In the genomic region with DNA sequence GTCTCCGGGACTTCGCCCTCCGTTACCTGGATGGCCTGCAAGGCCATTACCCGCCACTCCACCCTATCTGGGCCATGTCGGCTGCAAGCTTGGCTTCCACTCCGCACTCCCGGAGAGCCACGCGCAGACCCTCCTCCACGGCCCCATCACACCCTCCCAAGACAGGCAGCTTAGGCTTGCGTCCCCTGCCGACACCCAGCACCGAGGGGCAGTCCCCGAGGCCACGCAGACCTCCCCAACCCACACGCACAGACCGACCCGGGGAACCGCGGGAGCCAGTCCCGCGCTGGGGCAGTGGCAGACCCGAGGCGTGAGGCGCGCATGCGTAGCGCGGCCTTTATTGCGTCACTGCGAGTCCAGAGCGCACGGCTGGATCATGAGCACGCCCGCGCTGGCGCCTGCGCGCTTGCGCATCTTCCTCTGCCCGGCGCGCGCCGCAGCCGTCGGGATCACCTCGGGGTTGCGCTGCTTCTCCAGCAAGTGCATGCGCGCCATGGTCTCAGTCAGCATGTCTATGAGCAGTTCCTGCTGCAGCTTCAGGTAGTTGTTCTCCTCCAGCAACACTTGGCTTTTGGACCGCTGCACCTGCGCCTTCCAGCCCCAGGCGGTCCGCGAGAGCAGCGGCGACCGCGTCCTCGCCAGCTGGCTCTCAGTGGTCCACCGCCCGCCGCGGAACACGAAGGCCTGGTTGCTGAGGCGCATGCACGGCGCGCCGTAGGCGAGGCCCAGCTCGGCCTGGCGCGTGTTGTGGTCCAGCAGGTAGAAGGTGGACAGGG, we compare ENCODE assay signal across 8 cellular contexts. TPM values are rescaled to one million over a fixed set of nuclear protein-coding genes. Genes with fewer than 3 reads are reported as not detected.
DNase-seq lines count a peak whose midpoint lies in the region; ATAC-seq and TF ChIP-seq lines count a peak whose summit lies in the region.

No MANE protein-coding gene starts in this region.

- intact Hi-C loops in cardiac septum (cut with DNase I) = loop anchor here (1.0 kb wide), 1 partner anchor 20 kb away; the partner anchor contains the start of gene CANX
- intact Hi-C loops in tibial artery (cut with DNase I; ENCODE audit: low total_unique reads) = loop anchor here (10.0 kb wide), 1 partner anchor 54 kb away; the partner anchor contains the start of gene HNRNPH1

- H3K36me3 Mint-ChIP-seq in activated naive CD8-positive, alpha-beta T cell treated with anti-CD3 and anti-CD28 coated beads, Interleukin-2, amount 50 U/mL, for 24 hours (ENCODE audit: low read depth) = peaks cover 18% of the 10 kb centered on the region

- peak overlapping the region; percentile 94 for H3K9ac ChIP-seq in SU-DHL-6 (ENCODE audit: low read length)
- H3K9ac ChIP-seq in parathyroid adenoma = peak overlapping the region; percentile 89

- peaks cover 7% of the 10 kb centered on the region; the same call in 1 of the 2 replicates for H3F3A ChIP-seq in SU-DHL-6 (ENCODE audit: insufficient read depth)

- DNase-seq in NCI-H1105 treated with DMSO at 0.1 percent for 48 hours (lab: John Stamatoyannopoulos, UW) = peak; percentile 82
- peak; percentile 96 for DNase-seq in activated naive CD8-positive, alpha-beta T cell treated with anti-CD3 and anti-CD28 coated beads, Interleukin-2, amount 50 U/mL, for 24 hours
- peak; percentile 98 for DNase-seq in cardiac septum (ENCODE audit: low spot score)
- DNase-seq in tibial artery = peak; percentile 93 to 96

- H2AFZ ChIP-seq in SU-DHL-6 (ENCODE audit: low read depth, low read length, severe bottlenecking) (peak overlapping the region; percentile 80), parathyroid adenoma (peak overlapping the region; percentile 91)

- H3K27ac Mint-ChIP-seq in activated naive CD8-positive, alpha-beta T cell treated with anti-CD3 and anti-CD28 coated beads, Interleukin-2, amount 50 U/mL, for 24 hours = peak overlapping the region; percentile 99

- no peaks in the 10 kb centered on the region for H3K9me2 ChIP-seq in SU-DHL-6 (replicated peaks; ENCODE audit: insufficient read depth, low read length)

- H3K4me1 ChIP-seq in parathyroid adenoma (peaks cover 10% of the 10 kb centered on the region), tibial artery (peaks cover 0 to 23% (median 15%) of the 10 kb centered on the region in 4 donors)

- no peaks in the 10 kb centered on the region for H3K9me3 Mint-ChIP-seq in activated naive CD8-positive, alpha-beta T cell treated with anti-CD3 and anti-CD28 coated beads, Interleukin-2, amount 50 U/mL, for 24 hours

- H3K4me1 Mint-ChIP-seq in activated naive CD8-positive, alpha-beta T cell treated with anti-CD3 and anti-CD28 coated beads, Interleukin-2, amount 50 U/mL, for 24 hours = peaks cover 32% of the 10 kb centered on the region

- H4K20me1 ChIP-seq in SU-DHL-6 (ENCODE audit: low read depth, low read length) = no peaks in the 10 kb centered on the region

- H3K4me2 ChIP-seq in SU-DHL-6 (ENCODE audit: low read depth, low read length, poor library complexity, severe bottlenecking) = peak overlapping the region; percentile 56
- H3K4me2 ChIP-seq in parathyroid adenoma (ENCODE audit: low read length) = peak overlapping the region; percentile 100

- peak overlapping the region; percentile 99 for H3K4me3 Mint-ChIP-seq in activated naive CD8-positive, alpha-beta T cell treated with anti-CD3 and anti-CD28 coated beads, Interleukin-2, amount 50 U/mL, for 24 hours

- H3K36me3 ChIP-seq in SU-DHL-6 (ENCODE audit: low read length) = no peaks in the 10 kb centered on the region
- H3K36me3 ChIP-seq in parathyroid adenoma (ENCODE audit: control insufficient read depth, insufficient read depth, low read length) = no peaks in the 10 kb centered on the region
- H3K36me3 ChIP-seq in tibial artery = no peaks in the 10 kb centered on the region

- peak; percentile 92 for ATAC-seq in HG02759 (IDR thresholded peaks at IDR 0.05; ENCODE audit: unreplicated experiment)
- ATAC-seq in activated naive CD8-positive, alpha-beta T cell treated with anti-CD3 and anti-CD28 coated beads, Interleukin-2, amount 50 U/mL, for 24 hours = peak; percentile 92

- H3K27me3 ChIP-seq in SU-DHL-6 (ENCODE audit: low read length) (no peaks in the 10 kb centered on the region), parathyroid adenoma (ENCODE audit: control insufficient read depth, insufficient read depth, low read length) (no peaks in the 10 kb centered on the region), tibial artery (no peaks in the 10 kb centered on the region)

- peak overlapping the region; percentile 72 for H3K27ac ChIP-seq in SU-DHL-6 (ENCODE audit: low read depth, low read length)
- peak overlapping the region; percentile 62 for H3K27ac ChIP-seq in parathyroid adenoma
- peak overlapping the region; percentile 83 to 88 for H3K27ac ChIP-seq in tibial artery

- H3K4me3 ChIP-seq in GM12875 (ENCODE audit: low read depth, low read length) (peak overlapping the region; percentile 88), SU-DHL-6 (ENCODE audit: insufficient read depth, low read length, poor library complexity, severe bottlenecking) (peak overlapping the region; percentile 86), parathyroid adenoma (ENCODE audit: low read depth, low read length) (peak overlapping the region; percentile 95), tibial artery (peak overlapping the region; percentile 68 to 71)

- 0 out of 2 replicates have a peak, but pooled peaks have one; percentile 4 for TF ChIP-seq CTCF in GM12875 (IDR thresholded peaks at IDR 0.05; ENCODE audit: borderline replicate concordance, insufficient read depth, low read depth, low read length)
- no peak for TF ChIP-seq CTCF in SU-DHL-6 (IDR thresholded peaks at IDR 0.05; ENCODE audit: insufficient read depth, low read length, poor library complexity, severe bottlenecking)
- no peak for TF ChIP-seq CTCF in parathyroid adenoma (IDR thresholded peaks at IDR 0.05)
- TF ChIP-seq CTCF in tibial artery (IDR thresholded peaks at IDR 0.05) = no peak

- H3K79me2 ChIP-seq in SU-DHL-6 (ENCODE audit: insufficient read depth, low read length) (peaks cover 9% of the 10 kb centered on the region), parathyroid adenoma (no peaks in the 10 kb centered on the region)

- H3K27me3 Mint-ChIP-seq in activated naive CD8-positive, alpha-beta T cell treated with anti-CD3 and anti-CD28 coated beads, Interleukin-2, amount 50 U/mL, for 24 hours = no peaks in the 10 kb centered on the region

- H3K9me3 ChIP-seq in SU-DHL-6 (ENCODE audit: insufficient read depth, low read length) = no peaks in the 10 kb centered on the region
- H3K9me3 ChIP-seq in parathyroid adenoma (ENCODE audit: control insufficient read depth, low read length) = no peaks in the 10 kb centered on the region
- no peaks in the 10 kb centered on the region for H3K9me3 ChIP-seq in tibial artery

RNA-seq across cellular contexts. Expression of gene CBY3, which starts 2.4 kb away (rescaled TPM):
- not detected for total RNA-seq in cardiac septum

RNA-seq across cellular contexts. Expression of gene CANX, which starts 20.3 kb away (rescaled TPM):
- total RNA-seq in cardiac septum = 542 TPM

RNA-seq across cellular contexts. Expression of gene MAML1, which starts 54.2 kb away (rescaled TPM):
- total RNA-seq in cardiac septum = 13.2 TPM

RNA-seq across cellular contexts. Expression of gene HNRNPH1, which starts 55.0 kb away (rescaled TPM):
- 222 TPM for total RNA-seq in cardiac septum

Comparison
In these comparisons a context has a peak if more than half of its experiments do, and no peak if none do; other contexts are left out.
1. Peak in every context shown above with its lines: DNase-seq, ATAC-seq, H3K4me3 ChIP-seq and H3K27ac ChIP-seq.